In the genomic region with DNA sequence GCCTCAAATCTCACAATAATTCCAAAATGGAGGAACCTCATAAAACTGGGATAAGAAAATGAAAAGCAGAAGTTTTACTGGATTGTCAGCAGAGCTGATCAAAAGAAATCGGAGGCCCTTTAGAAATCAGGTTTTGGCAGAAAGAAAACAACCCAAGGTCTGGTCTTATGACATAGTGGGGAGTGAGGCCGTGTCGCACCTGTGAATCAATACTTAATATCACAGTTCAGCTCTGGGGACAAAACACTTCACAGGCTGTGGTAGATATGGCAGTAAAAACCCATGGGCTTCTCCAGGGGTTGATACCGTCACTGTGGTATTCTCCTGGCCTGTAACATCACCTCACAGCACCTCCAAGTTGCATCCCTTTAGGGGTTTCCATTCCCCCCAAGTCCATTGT, we compare ENCODE assay signal across 21 cellular contexts. TPM values are rescaled to one million over a fixed set of nuclear protein-coding genes. Genes with fewer than 3 reads are reported as not detected.
DNase-seq lines count a peak whose midpoint lies in the region; ATAC-seq and TF ChIP-seq lines count a peak whose summit lies in the region.
"Had no signal": no experiment of that assay in that cellular context is flagged by ENCODE, and none has a peak within 500 bp of the region (broad histone marks: within the 10 kb centered on the region; RNA-seq: fewer than 3 reads in every experiment).

No MANE protein-coding gene starts in this region.

- CTCF ChIA-PET in IMR-90 (lab: Yijun Ruan, JAX): no interaction called here
- CTCF ChIA-PET in MCF 10A (lab: Yijun Ruan, JAX): interaction anchor here (0.6 to 1.8 kb wide), 4 partner anchors 10 to 251 kb away, joined by 3 to 6 read pairs (median 4); no protein-coding TSS in a partner anchor

- H3K27ac Mint-ChIP-seq in GM23338 (no peak overlapping the region), endodermal cell (no peak overlapping the region), MCF 10A (ENCODE audit: low read depth, unreplicated experiment) (no peak overlapping the region)
- H3K27ac Mint-ChIP-seq: CD8-positive, alpha-beta T cell; HFFc6 had no signal

- H3K4me3 Mint-ChIP-seq in GM23338 (no peak overlapping the region), endodermal cell (no peak overlapping the region), MCF 10A (ENCODE audit: unreplicated experiment) (no peak overlapping the region)
- H3K4me3 Mint-ChIP-seq: CD8-positive, alpha-beta T cell; HFFc6 had no signal

- no peak for TF ChIP-seq RAD21 in IMR-90 (IDR thresholded peaks at IDR 0.05; ENCODE audit: low read length)

- H2AK5ac ChIP-seq in IMR-90 (ENCODE audit: low read depth, low read length): no peak overlapping the region

- DNase-seq in GM23338 (ENCODE audit: low spot score): no peak
- no peak for DNase-seq in IMR-90
- peak; percentile 31 for DNase-seq in endodermal cell
- no peak for DNase-seq in right lobe of liver
- DNase-seq in vagina (ENCODE audit: extremely low spot score in 2 of 2): no peak
- DNase-seq in NCI-H1092 treated with DMSO at 0.1 percent for 48 hours (lab: John Stamatoyannopoulos, UW): no peak
- DNase-seq in tibial artery: no peak
- DNase-seq in MCF 10A (ENCODE audit: unreplicated experiment): no peak
- DNase-seq: AML-193; CD8-positive, alpha-beta T cell; DMS 273 treated with DMSO at 0.1 percent for 48 hours; DMS53; DND-41; EL; GM23248; HCEC 1CT; HFFc6; Kasumi-1; KBM-7 had no signal

- TF ChIP-seq CTCF in GM23338 (conservative IDR thresholded peaks at IDR 0.05; ENCODE audit: low read depth in 2 of 2): no peak
- TF ChIP-seq CTCF in IMR-90 (conservative IDR thresholded peaks at IDR 0.05; ENCODE audit: low read depth, low read length): no peak
- TF ChIP-seq CTCF in endodermal cell (conservative IDR thresholded peaks at IDR 0.05): no peak
- no peak for TF ChIP-seq CTCF in right lobe of liver (IDR thresholded peaks at IDR 0.05)
- TF ChIP-seq CTCF in vagina (IDR thresholded peaks at IDR 0.05): no peak
- no peak for TF ChIP-seq CTCF in tibial artery (IDR thresholded peaks at IDR 0.05)
- TF ChIP-seq CTCF in MCF 10A (IDR thresholded peaks at IDR 0.05; ENCODE audit: unreplicated experiment): no peak

- H3K4me2 ChIP-seq in GM23338 (no peak overlapping the region), IMR-90 (ENCODE audit: low read depth, low read length) (no peak overlapping the region)
- H3K4me2 ChIP-seq: BLaER1 had no signal

- no peak overlapping the region for H4K91ac ChIP-seq in IMR-90 (ENCODE audit: insufficient read depth, low read depth, low read length)

- dilution Hi-C loops in IMR-90 (cut with HindIII; ENCODE audit: low sequenced_read_pairs, unreplicated experiment): no loop called here

- ATAC-seq in GM23338 (no peak), IMR-90 (ENCODE audit: low read depth) (no peak), right lobe of liver (peak; percentile 52 to 68 (median 60))
- ATAC-seq: CD8-positive, alpha-beta T cell; GM12878 had no signal

- H3K9ac ChIP-seq in IMR-90 (ENCODE audit: low read depth, low read length): no peak overlapping the region
- no peak overlapping the region for H3K9ac ChIP-seq in endodermal cell (ENCODE audit: extremely low read depth, low read length, poor library complexity, severe bottlenecking)
- H3K9ac ChIP-seq: BLaER1, GM23248 had no signal

- H3K23ac ChIP-seq in IMR-90 (ENCODE audit: low read depth, low read length): no peak overlapping the region

- in situ Hi-C loops in IMR-90 (cut with MboI; ENCODE audit: low sequenced_read_pairs): no loop called here

- BruUV-seq in IMR-90 (replicated peaks; lab: Mats Ljungman, UMichigan) (no TSS peak), MCF 10A (replicated peaks; lab: Mats Ljungman, UMichigan) (no TSS peak)

- WGBS in IMR-90 (ENCODE audit: extremely low coverage in 2 of 2, insufficient read length in 1 of 2), 2 experiments: no CpG with 5 or more reads among the region's 4 CpGs
- 92 to 93% methylated on average over 4 of the region's 4 CpGs for WGBS in endodermal cell (ENCODE audit: insufficient coverage in 1 of 2, insufficient read length in 1 of 2), 2 experiments
- 44% methylated on average over 4 of the region's 4 CpGs for WGBS in right lobe of liver (ENCODE audit: insufficient coverage, low coverage, low lambda C conversion rate, missing lambda C conversion rate)

- H3K27me3 ChIP-seq in GM23338 (ENCODE audit: insufficient read depth): no peaks in the 10 kb centered on the region
- H3K27me3 ChIP-seq in IMR-90 (ENCODE audit: control insufficient read depth, insufficient read depth, low read length): no peaks in the 10 kb centered on the region
- peaks cover 10% of the 10 kb centered on the region for H3K27me3 ChIP-seq in endodermal cell (ENCODE audit: control insufficient read depth, insufficient read depth, low read length, poor library complexity, severe bottlenecking)
- H3K27me3 ChIP-seq in right lobe of liver: no peaks in the 10 kb centered on the region
- H3K27me3 ChIP-seq in vagina: no peaks in the 10 kb centered on the region
- H3K27me3 ChIP-seq in tibial artery: no peaks in the 10 kb centered on the region
- H3K27me3 ChIP-seq: BLaER1 had no signal

- peaks cover 2% of the 10 kb centered on the region; the same call in 1 of the 2 replicates for H3K9me1 ChIP-seq in IMR-90 (ENCODE audit: insufficient read depth, low read length)

- H2AK9ac ChIP-seq in IMR-90 (replicated peaks; ENCODE audit: low read depth, low read length, poor library complexity): no peak overlapping the region

- no peak overlapping the region for H3K56ac ChIP-seq in IMR-90 (ENCODE audit: extremely low read depth, insufficient read depth, low read length)

- H4K20me1 ChIP-seq in GM23338 (replicated peaks; ENCODE audit: insufficient read depth): no peaks in the 10 kb centered on the region
- H4K20me1 ChIP-seq in IMR-90 (ENCODE audit: insufficient read depth, low read length): no peaks in the 10 kb centered on the region
- H4K20me1 ChIP-seq: BLaER1 had no signal

- H3K4me1 ChIP-seq in GM23338 (ENCODE audit: insufficient read depth): peaks cover 11% of the 10 kb centered on the region; the same call in 1 of the 2 replicates
- H3K4me1 ChIP-seq in IMR-90 (ENCODE audit: control insufficient read depth, insufficient read depth, low read length): no peaks in the 10 kb centered on the region
- H3K4me1 ChIP-seq in endodermal cell (ENCODE audit: control insufficient read depth, insufficient read depth, low read length): no peaks in the 10 kb centered on the region
- peaks cover 0 to 46% (median 2%) of the 10 kb centered on the region in 4 donors for H3K4me1 ChIP-seq in right lobe of liver
- no peaks in the 10 kb centered on the region for H3K4me1 ChIP-seq in vagina
- H3K4me1 ChIP-seq in tibial artery: no peaks in the 10 kb centered on the region

- intact Hi-C loops in IMR-90 (cut with micrococcal nuclease): no loop called here
- intact Hi-C loops in right lobe of liver (cut with DNase I): no loop called here
- intact Hi-C loops in vagina (cut with DNase I): no loop called here
- intact Hi-C loops in tibial artery (cut with DNase I; ENCODE audit: low total_unique reads): no loop called here
- intact Hi-C loops in MCF 10A (cut with micrococcal nuclease): no loop called here

- H3K4me3 ChIP-seq in GM23338 (no peak overlapping the region), IMR-90 (ENCODE audit: insufficient read depth, low read depth, low read length) (no peak overlapping the region), endodermal cell (ENCODE audit: low read length) (no peak overlapping the region), right lobe of liver (no peak overlapping the region), vagina (no peak overlapping the region), tibial artery (no peak overlapping the region)
- H3K4me3 ChIP-seq: BLaER1, GM12878, GM23248 had no signal

- no peak overlapping the region for H2BK5ac ChIP-seq in IMR-90 (ENCODE audit: low read depth, low read length, poor library complexity, severe bottlenecking)

- no peak for TF ChIP-seq POLR2A in IMR-90 (IDR thresholded peaks at IDR 0.05; ENCODE audit: low read depth, low read length)
- TF ChIP-seq POLR2A in right lobe of liver (IDR thresholded peaks at IDR 0.05): no peak
- no peak for TF ChIP-seq POLR2A in vagina (IDR thresholded peaks at IDR 0.05)

- no peak overlapping the region for H4K8ac ChIP-seq in IMR-90 (ENCODE audit: low read depth in 2 of 2, low read length in 2 of 2)

- no peaks in the 10 kb centered on the region for H3K9me2 ChIP-seq in GM23338 (ENCODE audit: insufficient read depth)

- H3K36me3 ChIP-seq in GM23338 (ENCODE audit: insufficient read depth): no peaks in the 10 kb centered on the region
- no peaks in the 10 kb centered on the region for H3K36me3 ChIP-seq in IMR-90 (ENCODE audit: control insufficient read depth, insufficient read depth, low read length)
- no peaks in the 10 kb centered on the region for H3K36me3 ChIP-seq in endodermal cell (ENCODE audit: control insufficient read depth, insufficient read depth, low read length)
- no peaks in the 10 kb centered on the region for H3K36me3 ChIP-seq in right lobe of liver
- no peaks in the 10 kb centered on the region for H3K36me3 ChIP-seq in vagina
- no peaks in the 10 kb centered on the region for H3K36me3 ChIP-seq in tibial artery
- H3K36me3 ChIP-seq: BLaER1 had no signal

- H2AFZ ChIP-seq in GM23338 (peak overlapping the region; percentile 90), IMR-90 (replicated peaks; ENCODE audit: low read length, poor library complexity) (peak overlapping the region; percentile 63)
- H2AFZ ChIP-seq: GM23248 had no signal

- no peak overlapping the region for H2BK120ac ChIP-seq in IMR-90 (ENCODE audit: low read depth, low read length)

- no peaks in the 10 kb centered on the region for H3K79me2 ChIP-seq in GM23338 (replicated peaks; ENCODE audit: insufficient read depth)

- no peaks in the 10 kb centered on the region for H3K79me1 ChIP-seq in IMR-90 (ENCODE audit: low read depth in 1 of 2, low read length in 2 of 2)

- H3K4ac ChIP-seq in IMR-90 (ENCODE audit: low read depth, low read length): no peak overlapping the region

- peaks cover 4% of the 10 kb centered on the region for H3K27me3 Mint-ChIP-seq in GM23338 (ENCODE audit: insufficient read depth, low read depth, poor library complexity)
- peaks cover 14% of the 10 kb centered on the region for H3K27me3 Mint-ChIP-seq in endodermal cell (ENCODE audit: insufficient read depth)
- H3K27me3 Mint-ChIP-seq in MCF 10A (ENCODE audit: insufficient read depth, unreplicated experiment): no peaks in the 10 kb centered on the region

- H3K14ac ChIP-seq in IMR-90 (replicated peaks; ENCODE audit: low read depth, low read length): no peak overlapping the region

- no peak overlapping the region for H2BK20ac ChIP-seq in IMR-90 (ENCODE audit: low read depth, low read length)

- H3K36me3 Mint-ChIP-seq in GM23338 (ENCODE audit: low read depth) (no peaks in the 10 kb centered on the region), endodermal cell (ENCODE audit: low read depth) (no peaks in the 10 kb centered on the region), MCF 10A (ENCODE audit: insufficient read depth, unreplicated experiment) (no peaks in the 10 kb centered on the region)
- H3K36me3 Mint-ChIP-seq: CD8-positive, alpha-beta T cell had no signal

- H3K27ac ChIP-seq in GM23338 (ENCODE audit: low read depth) (no peak overlapping the region), IMR-90 (ENCODE audit: insufficient read depth, low read length) (no peak overlapping the region), endodermal cell (ENCODE audit: low read depth, low read length) (no peak overlapping the region), right lobe of liver (peak overlapping the region in 1 of 3 donors; percentile 87), vagina (no peak overlapping the region), tibial artery (no peak overlapping the region)
- H3K27ac ChIP-seq: BLaER1, GM23248 had no signal

- no peak overlapping the region for H3K18ac ChIP-seq in IMR-90 (ENCODE audit: low read depth, low read length)

- no peak overlapping the region for H2BK15ac ChIP-seq in IMR-90 (ENCODE audit: low read depth, low read length)

- H3K9me3 Mint-ChIP-seq in GM23338 (no peaks in the 10 kb centered on the region), endodermal cell (no peaks in the 10 kb centered on the region), MCF 10A (ENCODE audit: unreplicated experiment) (no peaks in the 10 kb centered on the region)
- H3K9me3 Mint-ChIP-seq: CD8-positive, alpha-beta T cell; HFFc6 had no signal

- H3K4me1 Mint-ChIP-seq in GM23338 (peaks cover 18% of the 10 kb centered on the region; the same call in 2 of the 3 replicates), endodermal cell (peaks cover 2% of the 10 kb centered on the region), MCF 10A (ENCODE audit: insufficient read depth, unreplicated experiment) (peaks cover 5% of the 10 kb centered on the region)

- H3K9me3 ChIP-seq in IMR-90 (ENCODE audit: control insufficient read depth, insufficient read depth, low read length): no peaks in the 10 kb centered on the region
- H3K9me3 ChIP-seq in endodermal cell (ENCODE audit: control insufficient read depth, low read length): no peaks in the 10 kb centered on the region
- no peaks in the 10 kb centered on the region for H3K9me3 ChIP-seq in right lobe of liver
- no peaks in the 10 kb centered on the region for H3K9me3 ChIP-seq in vagina
- H3K9me3 ChIP-seq in tibial artery: no peaks in the 10 kb centered on the region
- H3K9me3 ChIP-seq: BLaER1 had no signal

- H4K5ac ChIP-seq in IMR-90 (ENCODE audit: low read depth, low read length): no peak overlapping the region

- POLR2A ChIA-PET in IMR-90 (lab: Charles Lee; ENCODE audit: unreplicated experiment): no interaction called here
- POLR2A ChIA-PET in MCF 10A (lab: Yijun Ruan, JAX): no interaction called here

- no peaks in the 10 kb centered on the region for H3F3A ChIP-seq in GM23338 (replicated peaks; ENCODE audit: low read depth)

RNA-seq across cellular contexts. Expression of gene MALSU1, which starts 6.5 kb away (rescaled TPM):
- total RNA-seq in GM23338 (2014; rRNA removed; shearing (Covaris generic)): 96.8 and 112 TPM in 2 replicates
- polyA plus RNA-seq in GM23338 (2016; fragmentation: Nextera tagmentation; extraction: Ambion mirVana) (190 and 209 TPM in 2 replicates), IMR-90 (2012; rRNA removed) (36.0 and 54.4 TPM in 2 replicates)
- total RNA-seq in IMR-90 (2012; rRNA removed) (30.5 and 47.8 TPM in 2 replicates), endodermal cell (10 to 100 TPM; 73.5 to 87.4 TPM), right lobe of liver (10 to 100 TPM; 36.7 to 55.1 (median 44.7) TPM), vagina (56.7 TPM), MCF 10A (2022) (64.8 and 78.3 TPM in 2 replicates)
- 95.4 and 113 TPM in 2 replicates for polyA plus RNA-seq in IMR-90 (2012; cell fraction: cytosol; rRNA removed)
- polyA plus RNA-seq in IMR-90 (2012; cell fraction: nucleus; rRNA removed; ENCODE audit: low replicate concordance): 33.6 and 35.6 TPM in 2 replicates
- polyA plus RNA-seq in endodermal cell (2013, experiment 1 of 2): 69.1 TPM
- polyA plus RNA-seq in endodermal cell (2013, experiment 2 of 2): 64.2 TPM

RNA-seq across cellular contexts. Expression of gene GPNMB, which starts 46.0 kb away (rescaled TPM):
- 0.76 and 1.4 TPM in 2 replicates for total RNA-seq in GM23338 (2014; rRNA removed; shearing (Covaris generic))
- polyA plus RNA-seq in GM23338 (2016; fragmentation: Nextera tagmentation; extraction: Ambion mirVana) (1.0 and 1.2 TPM in 2 replicates), IMR-90 (2012; rRNA removed) (0.14 TPM in 1 of 2 replicates, not detected in the other)
- total RNA-seq in IMR-90 (2012; rRNA removed) (under 0.01 TPM in 1 of 2 replicates, not detected in the other), endodermal cell (1 to 10 TPM in 1 of 2 donors, under 1 TPM in 1; 0.99 to 1.1 TPM), right lobe of liver (10 to 100 TPM in 4 of 6 experiments, 1 to 10 TPM in 2; 5.8 to 64.9 (median 13.4) TPM), vagina (113 TPM), MCF 10A (2022) (1.1 and 1.6 TPM in 2 replicates)
- 0.03 and 0.18 TPM in 2 replicates for polyA plus RNA-seq in IMR-90 (2012; cell fraction: cytosol; rRNA removed)
- polyA plus RNA-seq in IMR-90 (2012; cell fraction: nucleus; rRNA removed; ENCODE audit: low replicate concordance): 0.07 and 0.28 TPM in 2 replicates
- 0.07 TPM for polyA plus RNA-seq in endodermal cell (2013, experiment 1 of 2)
- polyA plus RNA-seq in endodermal cell (2013, experiment 2 of 2): 0.29 TPM
- total RNA-seq: CD8-positive, alpha-beta T cell had no signal

Comparison
In these comparisons a context has a peak if more than half of its experiments do, and no peak if none do; other contexts are left out.
1. ATAC-seq: peak in right lobe of liver (4 of 4); none in GM23338 (single experiment) and IMR-90 (single experiment).